25 cellular contexts compared by ENCODE assay signal in genomic region chr1:18481921-18482701, GRCh38. TPM values are rescaled to one million over a fixed set of nuclear protein-coding genes. Genes with fewer than 3 reads are reported as not detected.
DNase-seq lines count a peak whose midpoint lies in the region; ATAC-seq and TF ChIP-seq lines count a peak whose summit lies in the region.
"Had no signal": no experiment of that assay in that cellular context is flagged by ENCODE, and none has a peak within 500 bp of the region (broad histone marks: within the 10 kb centered on the region; RNA-seq: fewer than 3 reads in every experiment).

No MANE protein-coding gene starts in this region.

- H3K18ac ChIP-seq in mesenchymal stem cell (ENCODE audit: low read depth in 1 of 2, low read length in 2 of 2): no peak overlapping the region

- no peak for TF ChIP-seq POLR2A in esophagus muscularis mucosa (IDR thresholded peaks at IDR 0.05; ENCODE audit: low read depth)

- no peak overlapping the region for H3K4me3 Mint-ChIP-seq in activated CD8-positive, alpha-beta memory T cell treated with anti-CD3 and anti-CD28 coated beads, Interleukin-2, amount 10 ng/mL, durations not matched to agents 7 days and 5 days
- H3K4me3 Mint-ChIP-seq: activated naive CD4-positive, alpha-beta T cell treated with anti-CD3 and anti-CD28 coated beads for 36 hours; activated T-cell treated with anti-CD3 and anti-CD28 coated beads, Interleukin-2, amount 50 U/mL, for 72 hours had no signal

- no peak overlapping the region for H3K14ac ChIP-seq in mesenchymal stem cell (ENCODE audit: low read length in 2 of 2)

- peak overlapping the region; percentile 87 for H2AK5ac ChIP-seq in mesenchymal stem cell (ENCODE audit: low read length, severe bottlenecking)

- H3K9me3 Mint-ChIP-seq in activated CD8-positive, alpha-beta memory T cell treated with anti-CD3 and anti-CD28 coated beads, Interleukin-2, amount 10 ng/mL, durations not matched to agents 7 days and 5 days (ENCODE audit: low read depth): no peaks in the 10 kb centered on the region
- H3K9me3 Mint-ChIP-seq: activated naive CD4-positive, alpha-beta T cell treated with anti-CD3 and anti-CD28 coated beads for 36 hours; activated T-cell treated with anti-CD3 and anti-CD28 coated beads, Interleukin-2, amount 50 U/mL, for 72 hours had no signal

- intact Hi-C loops in cardiac septum (cut with DNase I): no loop called here
- intact Hi-C loops in left ventricle myocardium inferior (cut with micrococcal nuclease): no loop called here
- intact Hi-C loops in esophagus muscularis mucosa (cut with DNase I): no loop called here
- intact Hi-C loops in colonic mucosa (cut with DNase I): no loop called here

- H3K27me3 Mint-ChIP-seq in activated CD8-positive, alpha-beta memory T cell treated with anti-CD3 and anti-CD28 coated beads, Interleukin-2, amount 10 ng/mL, durations not matched to agents 7 days and 5 days: no peaks in the 10 kb centered on the region

- H3K4ac ChIP-seq in mesenchymal stem cell (ENCODE audit: low read depth in 1 of 2, low read length in 2 of 2): no peak overlapping the region

- H3K27ac ChIP-seq in left ventricle myocardium inferior (replicated peaks) (no peak overlapping the region), mesenchymal stem cell (ENCODE audit: low read length, poor library complexity, severe bottlenecking) (peak overlapping the region; percentile 100), esophagus muscularis mucosa (replicated peaks in 1 of 4) (no peak overlapping the region), colonic mucosa (no peak overlapping the region)
- H3K27ac ChIP-seq: neutrophil, tibial nerve had no signal

- H3K27ac Mint-ChIP-seq in activated CD8-positive, alpha-beta memory T cell treated with anti-CD3 and anti-CD28 coated beads, Interleukin-2, amount 10 ng/mL, durations not matched to agents 7 days and 5 days: no peak overlapping the region
- H3K27ac Mint-ChIP-seq: activated naive CD4-positive, alpha-beta T cell treated with anti-CD3 and anti-CD28 coated beads for 36 hours; activated T-cell treated with anti-CD3 and anti-CD28 coated beads, Interleukin-2, amount 50 U/mL, for 72 hours had no signal

- CTCF ChIA-PET in activated CD8-positive, alpha-beta memory T cell treated with anti-CD3 and anti-CD28 coated beads, Interleukin-2, amount 10 ng/mL, durations not matched to agents 7 days and 5 days (lab: Charles Lee): no interaction called here

- no peak overlapping the region for H2BK15ac ChIP-seq in mesenchymal stem cell (ENCODE audit: low read depth, poor library complexity, severe bottlenecking)

- no peak overlapping the region for H4K91ac ChIP-seq in mesenchymal stem cell (ENCODE audit: low read length)

- H2AFZ ChIP-seq in mesenchymal stem cell (ENCODE audit: low read depth, low read length): no peak overlapping the region

- H3K9ac ChIP-seq in mesenchymal stem cell (ENCODE audit: low read length) (no peak overlapping the region), colonic mucosa (ENCODE audit: low read depth in 2 of 2, low read length in 2 of 2) (no peak overlapping the region)

- no peak overlapping the region for H3K4me2 ChIP-seq in mesenchymal stem cell (ENCODE audit: low read length, poor library complexity, severe bottlenecking)

- no peaks in the 10 kb centered on the region for H3K36me3 ChIP-seq in left ventricle myocardium inferior
- peaks cover 0 to 8% of the 10 kb centered on the region in 2 experiments for H3K36me3 ChIP-seq in mesenchymal stem cell (ENCODE audit: control insufficient read depth in 1 of 2, insufficient read depth in 2 of 2, low read depth in 1 of 2, low read length in 2 of 2)
- no peaks in the 10 kb centered on the region for H3K36me3 ChIP-seq in esophagus muscularis mucosa
- no peaks in the 10 kb centered on the region for H3K36me3 ChIP-seq in colonic mucosa
- H3K36me3 ChIP-seq: BE2C, neutrophil, tibial nerve had no signal

- no peak for ATAC-seq in activated CD8-positive, alpha-beta memory T cell treated with anti-CD3 and anti-CD28 coated beads, Interleukin-2, amount 10 ng/mL, durations not matched to agents 7 days and 5 days
- ATAC-seq in HG03571 (IDR thresholded peaks at IDR 0.05; ENCODE audit: unreplicated experiment): no peak
- ATAC-seq: activated T-cell treated with anti-CD3 and anti-CD28 coated beads, Interleukin-2, amount 50 U/mL, for 72 hours had no signal

- H3K4me1 Mint-ChIP-seq in activated CD8-positive, alpha-beta memory T cell treated with anti-CD3 and anti-CD28 coated beads, Interleukin-2, amount 10 ng/mL, durations not matched to agents 7 days and 5 days: peaks cover 10% of the 10 kb centered on the region

- H4K8ac ChIP-seq in mesenchymal stem cell (ENCODE audit: low read length): no peak overlapping the region

- H3K79me1 ChIP-seq in mesenchymal stem cell (replicated peaks; ENCODE audit: low read length, poor library complexity, severe bottlenecking): peaks cover 6% of the 10 kb centered on the region

- H2BK12ac ChIP-seq in mesenchymal stem cell (ENCODE audit: low read length in 2 of 2): no peak overlapping the region

- DNase-seq in cardiac septum (ENCODE audit: low spot score) (peak; percentile 71), left ventricle myocardium inferior (no peak), cerebellar cortex (ENCODE audit: low spot score) (peak; percentile 54), mesenchymal stem cell (no peak), esophagus muscularis mucosa (ENCODE audit: extremely low spot score) (no peak), colonic mucosa (no peak)
- DNase-seq in activated CD8-positive, alpha-beta memory T cell treated with anti-CD3 and anti-CD28 coated beads, Interleukin-2, amount 10 ng/mL, durations not matched to agents 7 days and 5 days: no peak
- DNase-seq: activated CD8-positive, alpha-beta memory T cell treated with anti-CD3 and anti-CD28 coated beads for 24 hours; activated naive CD4-positive, alpha-beta T cell treated with anti-CD3 and anti-CD28 coated beads for 36 hours; activated T-cell treated with anti-CD3 and anti-CD28 coated beads, Interleukin-2, amount 50 U/mL, for 72 hours; aorta; BE2C; central memory CD4-positive, alpha-beta T cell; foreskin melanocyte; GF-D8; Karpas-422; MV-4-11; NCI-H1694 treated with DMSO at 0.1 percent for 48 hours; small intestine; stimulated activated naive CD4-positive, alpha-beta T cell; SW 1271 had no signal

- H2BK120ac ChIP-seq in mesenchymal stem cell (ENCODE audit: low read depth, low read length): no peak overlapping the region

- H3K4me1 ChIP-seq in left ventricle myocardium inferior (peaks cover 6% of the 10 kb centered on the region), mesenchymal stem cell (ENCODE audit: control insufficient read depth, insufficient read depth, low read depth, low read length) (peaks cover 43% of the 10 kb centered on the region), esophagus muscularis mucosa (peaks cover 0 to 3% (median 0%) of the 10 kb centered on the region in 4 donors), colonic mucosa (peaks cover 4% of the 10 kb centered on the region)
- H3K4me1 ChIP-seq: BE2C had no signal

- WGBS in mesenchymal stem cell: 93% methylated on average over 49 of the region's 49 CpGs
- 92% methylated on average over 9 of the region's 49 CpGs for WGBS in esophagus muscularis mucosa

- H3K27me3 ChIP-seq in left ventricle myocardium inferior (ENCODE audit: low read depth): peaks cover 90% of the 10 kb centered on the region
- peaks cover 0 to 14% of the 10 kb centered on the region in 2 experiments for H3K27me3 ChIP-seq in mesenchymal stem cell (ENCODE audit: control insufficient read depth in 1 of 2, insufficient read depth in 1 of 2, low read length in 2 of 2)
- H3K27me3 ChIP-seq in esophagus muscularis mucosa: peaks cover 0 to 69% (median 0%) of the 10 kb centered on the region in 4 donors
- H3K27me3 ChIP-seq in colonic mucosa: no peaks in the 10 kb centered on the region
- H3K27me3 ChIP-seq: BE2C, tibial nerve had no signal

- no peaks in the 10 kb centered on the region for H3K9me3 ChIP-seq in left ventricle myocardium inferior (replicated peaks)
- no peaks in the 10 kb centered on the region for H3K9me3 ChIP-seq in mesenchymal stem cell (ENCODE audit: control insufficient read depth, low read length)
- H3K9me3 ChIP-seq in esophagus muscularis mucosa: no peaks in the 10 kb centered on the region
- H3K9me3 ChIP-seq in colonic mucosa: no peaks in the 10 kb centered on the region
- H3K9me3 ChIP-seq: BE2C, neutrophil had no signal

- H2BK5ac ChIP-seq in mesenchymal stem cell (ENCODE audit: low read depth, low read length, poor library complexity, severe bottlenecking): peak overlapping the region; percentile 98

- no peaks in the 10 kb centered on the region for H3K36me3 Mint-ChIP-seq in activated CD8-positive, alpha-beta memory T cell treated with anti-CD3 and anti-CD28 coated beads, Interleukin-2, amount 10 ng/mL, durations not matched to agents 7 days and 5 days

- H3K4me3 ChIP-seq in left ventricle myocardium inferior (no peak overlapping the region), mesenchymal stem cell (ENCODE audit: insufficient read depth in 1 of 2, low read depth in 1 of 2, low read length in 2 of 2) (no peak overlapping the region), esophagus muscularis mucosa (no peak overlapping the region), colonic mucosa (no peak overlapping the region)
- H3K4me3 ChIP-seq: tibial nerve had no signal

- no peak for TF ChIP-seq CTCF in left ventricle myocardium inferior (IDR thresholded peaks at IDR 0.05; ENCODE audit: borderline replicate concordance)
- no peak for TF ChIP-seq CTCF in esophagus muscularis mucosa (IDR thresholded peaks at IDR 0.05)
- TF ChIP-seq CTCF in colonic mucosa (IDR thresholded peaks at IDR 0.05): no peak

- no peak for TF ChIP-seq EP300 in esophagus muscularis mucosa (IDR thresholded peaks at IDR 0.05)

- H3K23ac ChIP-seq in mesenchymal stem cell (ENCODE audit: low read length in 2 of 2): no peak overlapping the region

RNA-seq across cellular contexts. Expression of gene KLHDC7A, which starts 1.4 kb away (rescaled TPM):
- total RNA-seq in cardiac septum (not detected), left ventricle myocardium inferior (not detected), esophagus muscularis mucosa (not detected), colonic mucosa (1 to 10 TPM; 1.0 to 2.2 TPM)
- not detected for polyA plus RNA-seq in mesenchymal stem cell (2013, experiment 1 of 2)
- not detected for polyA plus RNA-seq in mesenchymal stem cell (2013, experiment 2 of 2)
- total RNA-seq in activated CD8-positive, alpha-beta memory T cell treated with anti-CD3 and anti-CD28 coated beads, Interleukin-2, amount 10 ng/mL, durations not matched to agents 7 days and 5 days: not detected
- total RNA-seq: activated naive CD4-positive, alpha-beta T cell treated with anti-CD3 and anti-CD28 coated beads for 36 hours; activated T-cell treated with anti-CD3 and anti-CD28 coated beads, Interleukin-2, amount 50 U/mL, for 72 hours; aorta; pulmonary artery endothelial cell had no signal
- polyA plus RNA-seq: aorta had no signal

Comparison
In these comparisons a context has a peak if more than half of its experiments do, and no peak if none do; other contexts are left out.
1. DNase-seq: peak in cardiac septum (single experiment) and cerebellar cortex (single experiment); none in left ventricle myocardium inferior (single experiment), mesenchymal stem cell (single experiment), activated CD8-positive, alpha-beta memory T cell treated with anti-CD3 and anti-CD28 coated beads, Interleukin-2, amount 10 ng/mL, durations not matched to agents 7 days and 5 days (single experiment), esophagus muscularis mucosa (single experiment) and colonic mucosa (single experiment).